ENCODE assay signal across 8 cellular contexts in the genomic region with DNA sequence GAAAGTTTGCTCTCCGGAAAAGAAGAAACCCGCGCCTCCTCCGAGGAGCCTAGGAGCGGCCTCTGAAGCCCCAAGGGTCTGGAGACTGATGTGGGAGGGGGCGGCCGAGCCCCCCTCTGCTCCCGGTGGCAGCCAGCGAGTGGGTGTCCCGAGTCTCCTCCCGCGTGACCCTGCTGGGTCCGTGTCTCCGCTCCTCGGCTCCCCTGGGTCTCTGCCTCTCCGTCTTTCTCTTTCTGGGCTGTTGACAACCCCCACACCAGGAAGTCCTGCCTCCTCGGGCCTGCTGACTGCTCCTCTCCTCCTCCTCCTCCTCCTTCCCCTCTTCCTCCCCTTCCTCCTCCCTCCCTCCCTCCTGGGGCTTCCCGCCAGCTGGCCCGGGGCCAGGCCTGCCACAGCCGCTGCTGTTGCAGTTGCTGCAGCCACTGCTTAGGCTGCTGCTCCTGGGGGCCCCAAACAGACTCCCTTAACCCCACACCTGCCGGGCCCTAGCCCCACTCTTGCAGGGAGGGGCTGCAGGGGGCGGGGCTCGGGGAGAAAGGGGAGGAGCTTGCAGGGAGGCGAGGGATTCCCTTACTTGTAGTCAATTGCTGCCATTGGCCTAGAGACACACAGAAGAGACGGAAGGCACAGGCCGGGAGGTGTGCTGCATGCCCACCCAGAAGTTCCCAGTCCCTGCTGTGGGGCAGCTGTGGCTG. TPM values are rescaled to one million over a fixed set of nuclear protein-coding genes. Genes with fewer than 3 reads are reported as not detected.
DNase-seq lines count a peak whose midpoint lies in the region; ATAC-seq and TF ChIP-seq lines count a peak whose summit lies in the region.

TSC22D4 (minus strand) TSS at position 249 of the 695 bp plus-strand sequence. CDS start 1,176 bp downstream, outside the sequence.

- 0% methylated on average over 13 of the region's 26 CpGs; no CpG with 5 or more reads in 1 of the 2 experiments for WGBS in IMR-90 (ENCODE audit: extremely low coverage in 2 of 2, insufficient read length in 1 of 2), 2 experiments

- peak within 1 kb of the TSS; percentile 100 for H3K4me3 Mint-ChIP-seq in Caco-2 (ENCODE audit: unreplicated experiment)

- H3K27me3 ChIP-seq in Caco-2 (replicated peaks; ENCODE audit: control insufficient read depth, insufficient read depth, low read length): no peaks in the 10 kb centered on the region
- no peaks in the 10 kb centered on the region for H3K27me3 ChIP-seq in IMR-90 (ENCODE audit: control insufficient read depth, insufficient read depth, low read length)
- no peaks in the 10 kb centered on the region for H3K27me3 ChIP-seq in PC-3 (ENCODE audit: low read length)
- no peaks in the 10 kb centered on the region for H3K27me3 ChIP-seq in mononuclear cell (ENCODE audit: insufficient read depth, low read length)

- in situ Hi-C loops in IMR-90 (cut with MboI; ENCODE audit: low sequenced_read_pairs): loop anchor here (10.0 kb wide), 1 partner anchor 196 kb away; the partner anchor contains the start of gene GNB2

- H3K9me1 ChIP-seq in IMR-90 (ENCODE audit: insufficient read depth, low read length): no peaks in the 10 kb centered on the region

- dilution Hi-C loops in IMR-90 (cut with HindIII; ENCODE audit: low sequenced_read_pairs, unreplicated experiment): no loop called here

- H3K4me2 ChIP-seq in IMR-90 (ENCODE audit: low read depth, low read length) (peak within 1 kb of the TSS; percentile 93), PC-3 (ENCODE audit: low read length) (peak within 1 kb of the TSS; percentile 92)

- H3K4me3 ChIP-seq in Caco-2 (ENCODE audit: low read depth, low read length) (peak within 1 kb of the TSS; percentile 94), IMR-90 (ENCODE audit: insufficient read depth, low read depth, low read length) (peak within 1 kb of the TSS; percentile 91), PC-3 (ENCODE audit: low read length) (peak within 1 kb of the TSS; percentile 84), epithelial cell of esophagus (ENCODE audit: low read length) (peak within 1 kb of the TSS; percentile 94), mononuclear cell (ENCODE audit: low read length) (peak within 1 kb of the TSS; percentile 91)

- H3F3A ChIP-seq in PC-3 (ENCODE audit: low read length, unreplicated experiment): no peaks in the 10 kb centered on the region

- peak; percentile 65; the same call in 1 of the 2 replicates for TF ChIP-seq POLR2A in IMR-90 (IDR thresholded peaks at IDR 0.05; ENCODE audit: low read depth, low read length)

- H4K91ac ChIP-seq in IMR-90 (ENCODE audit: insufficient read depth, low read depth, low read length): peak within 1 kb of the TSS; percentile 70

- peak within 1 kb of the TSS; percentile 82 for H2BK5ac ChIP-seq in IMR-90 (ENCODE audit: low read depth, low read length, poor library complexity, severe bottlenecking)

- H2BK20ac ChIP-seq in IMR-90 (ENCODE audit: low read depth, low read length): no peak within 1 kb of the TSS

- H3K9ac ChIP-seq in IMR-90 (ENCODE audit: low read depth, low read length) (peak within 1 kb of the TSS; percentile 92), PC-3 (ENCODE audit: low read length) (peak within 1 kb of the TSS; percentile 84)

- TF ChIP-seq CTCF in Caco-2 (IDR thresholded peaks at IDR 0.05; ENCODE audit: insufficient read depth in 1 of 2, low read depth in 1 of 2, low read length in 1 of 2, severe bottlenecking in 1 of 2, unreplicated experiment in 1 of 2) (no peak), IMR-90 (conservative IDR thresholded peaks at IDR 0.05; ENCODE audit: low read depth, low read length) (no peak), PC-3 (conservative IDR thresholded peaks at IDR 0.05; ENCODE audit: low read depth, low read length) (no peak), epithelial cell of esophagus (IDR thresholded peaks at IDR 0.05; ENCODE audit: insufficient read depth, low read depth, low read length, missing control alignments) (no peak)

- 0 out of 2 replicates have a peak, but pooled peaks cover 1% of the 10 kb centered on the region for H3K36me3 ChIP-seq in Caco-2 (ENCODE audit: control insufficient read depth, insufficient read depth, low read length)
- peaks cover 16% of the 10 kb centered on the region; the same call in 1 of the 2 replicates for H3K36me3 ChIP-seq in IMR-90 (ENCODE audit: control insufficient read depth, insufficient read depth, low read length)
- H3K36me3 ChIP-seq in PC-3 (ENCODE audit: low read depth, low read length): no peaks in the 10 kb centered on the region

- H3K79me2 ChIP-seq in PC-3 (ENCODE audit: low read length): peaks cover 26% of the 10 kb centered on the region

- H3K56ac ChIP-seq in IMR-90 (ENCODE audit: extremely low read depth, insufficient read depth, low read length): peak within 1 kb of the TSS; percentile 87; the same call in 1 of the 2 replicates

- no peaks in the 10 kb centered on the region for H3K9me3 Mint-ChIP-seq in Caco-2 (ENCODE audit: unreplicated experiment)

- peak within 1 kb of the TSS; percentile 77 for H3K4ac ChIP-seq in IMR-90 (ENCODE audit: low read depth, low read length)

- intact Hi-C loops in Caco-2 (cut with micrococcal nuclease; ENCODE audit: unreplicated experiment): no loop called here
- intact Hi-C loops in IMR-90 (cut with micrococcal nuclease): loop anchor here (5.0 kb wide), 1 partner anchor 68 kb away; no protein-coding TSS in a partner anchor
- intact Hi-C loops in PC-3 (cut with micrococcal nuclease): loop anchor here (2.0 kb wide), 1 partner anchor 60 kb away; the partner anchor contains the start of gene AGFG2

- DNase-seq in Caco-2 (peak; percentile 87 to 93), IMR-90 (peak; percentile 92), PC-3 (peak; percentile 82), activated T-cell treated with anti-CD3 and anti-CD28 coated beads for 4 hours (peak; percentile 79), epithelial cell of esophagus (ENCODE audit: low read depth) (peak; percentile 91)
- peak; percentile 70 to 82 for DNase-seq in stimulated activated CD8-positive, alpha-beta memory T cell treated with anti-CD3 and anti-CD28 coated beads, Interleukin-2, amount 100 ng/mL, for 1 hour (ENCODE audit: low read depth in 2 of 2)

- peaks cover 22% of the 10 kb centered on the region for H3K4me1 Mint-ChIP-seq in Caco-2 (ENCODE audit: low read depth, unreplicated experiment)

- BruUV-seq in Caco-2 (replicated peaks; lab: Mats Ljungman, UMichigan) (no TSS peak), IMR-90 (replicated peaks; lab: Mats Ljungman, UMichigan) (no TSS peak), PC-3 (replicated peaks; lab: Mats Ljungman, UMichigan) (no TSS peak)

- ATAC-seq in GM21447 (IDR thresholded peaks at IDR 0.05; ENCODE audit: unreplicated experiment) (peak; percentile 67), IMR-90 (ENCODE audit: low read depth) (peak; percentile 81), PC-3 (peak; percentile 77)

- peak within 1 kb of the TSS; percentile 80 for H3K27ac Mint-ChIP-seq in Caco-2 (ENCODE audit: unreplicated experiment)

- H3K4me1 ChIP-seq in Caco-2 (peaks cover 7% of the 10 kb centered on the region; the same call in 1 of the 2 replicates), IMR-90 (ENCODE audit: control insufficient read depth, insufficient read depth, low read length) (peaks cover 21% of the 10 kb centered on the region), PC-3 (ENCODE audit: insufficient read depth, low read length) (peaks cover 11% of the 10 kb centered on the region; the same call in 1 of the 2 replicates), mononuclear cell (ENCODE audit: insufficient read depth, low read length) (peaks cover 50% of the 10 kb centered on the region)

- H2AK5ac ChIP-seq in IMR-90 (ENCODE audit: low read depth, low read length): peak within 1 kb of the TSS; percentile 81

- H4K8ac ChIP-seq in IMR-90 (ENCODE audit: low read depth in 2 of 2, low read length in 2 of 2): peak within 1 kb of the TSS; percentile 81 to 86

- H3K27ac ChIP-seq in IMR-90 (ENCODE audit: insufficient read depth, low read length): peak within 1 kb of the TSS; percentile 80
- H3K27ac ChIP-seq in PC-3 (ENCODE audit: low read length): no peak within 1 kb of the TSS

- no peaks in the 10 kb centered on the region for H3K9me2 ChIP-seq in PC-3 (replicated peaks; ENCODE audit: low read length)

- H4K20me1 ChIP-seq in IMR-90 (ENCODE audit: insufficient read depth, low read length) (peaks cover 26% of the 10 kb centered on the region), PC-3 (ENCODE audit: low read length) (no peaks in the 10 kb centered on the region)

- H3K9me3 ChIP-seq in Caco-2 (no peaks in the 10 kb centered on the region), IMR-90 (ENCODE audit: control insufficient read depth, insufficient read depth, low read length) (no peaks in the 10 kb centered on the region), PC-3 (ENCODE audit: low read length) (no peaks in the 10 kb centered on the region), mononuclear cell (ENCODE audit: low read depth, low read length) (no peaks in the 10 kb centered on the region)

- H2BK120ac ChIP-seq in IMR-90 (ENCODE audit: low read depth, low read length): peak within 1 kb of the TSS; percentile 43; the same call in 1 of the 2 replicates

- peak within 1 kb of the TSS; percentile 91 for H2AFZ ChIP-seq in IMR-90 (replicated peaks; ENCODE audit: low read length, poor library complexity)
- peak within 1 kb of the TSS; percentile 82 for H2AFZ ChIP-seq in PC-3 (ENCODE audit: low read length)

- H3K36me3 Mint-ChIP-seq in Caco-2 (ENCODE audit: insufficient read depth, unreplicated experiment): peaks cover 10% of the 10 kb centered on the region

- peak within 1 kb of the TSS; percentile 70 for H3K14ac ChIP-seq in IMR-90 (replicated peaks; ENCODE audit: low read depth, low read length)

- POLR2A ChIA-PET in Caco-2 (lab: Charles Lee) (interaction anchor here (0.6 to 2.2 kb wide), 4 partner anchors 51 to 227 kb away, joined by 3 to 10 read pairs (median 4); partner anchors contain the start of genes FBXO24, LRCH4, POP7 and ZCWPW1), IMR-90 (lab: Charles Lee; ENCODE audit: unreplicated experiment) (no interaction called here), PC-3 (lab: Charles Lee; ENCODE audit: unreplicated experiment) (interaction anchor here (0.6 kb wide), 2 partner anchors 42 to 147 kb away, joined by 4 to 5 read pairs; no protein-coding TSS in a partner anchor)

- peaks cover 20 to 41% of the 10 kb centered on the region in 2 experiments; a peak in 3 of 4 replicates for H3K79me1 ChIP-seq in IMR-90 (ENCODE audit: low read depth in 1 of 2, low read length in 2 of 2)

- CTCF ChIA-PET in Caco-2 (lab: Charles Lee) (interaction anchor here (1.0 to 2.0 kb wide), 3 partner anchors 10 to 80 kb away, joined by 4 to 7 read pairs (median 6); no protein-coding TSS in a partner anchor), IMR-90 (lab: Yijun Ruan, JAX) (interaction anchor here (0.6 to 0.8 kb wide), 2 partner anchors 29 to 80 kb away, joined by 3 to 6 read pairs; no protein-coding TSS in a partner anchor), PC-3 (lab: Charles Lee) (interaction anchor here (0.5 to 0.9 kb wide), 5 partner anchors 13 to 195 kb away, joined by 3 to 11 read pairs (median 4); no protein-coding TSS in a partner anchor)

- TF ChIP-seq RAD21 in IMR-90 (IDR thresholded peaks at IDR 0.05; ENCODE audit: low read length): no peak

- H4K5ac ChIP-seq in IMR-90 (ENCODE audit: low read depth, low read length): peak within 1 kb of the TSS; percentile 84; the same call in 1 of the 2 replicates

- H3K23ac ChIP-seq in IMR-90 (ENCODE audit: low read depth, low read length): peak within 1 kb of the TSS; percentile 81

- H3K18ac ChIP-seq in IMR-90 (ENCODE audit: low read depth, low read length): peak within 1 kb of the TSS; percentile 30

- H2AK9ac ChIP-seq in IMR-90 (replicated peaks; ENCODE audit: low read depth, low read length, poor library complexity): peak within 1 kb of the TSS; percentile 99

- H2BK15ac ChIP-seq in IMR-90 (ENCODE audit: low read depth, low read length): peak within 1 kb of the TSS; percentile 5; the same call in 1 of the 3 replicates

- no peaks in the 10 kb centered on the region for H3K27me3 Mint-ChIP-seq in Caco-2 (ENCODE audit: insufficient read depth, unreplicated experiment)

RNA-seq across cellular contexts. Expression of gene TSC22D4, which starts in this region (rescaled TPM):
- total RNA-seq in Caco-2 (2022) (27.2 and 32.0 TPM in 2 replicates), IMR-90 (2012; rRNA removed) (9.3 and 10.0 TPM in 2 replicates), PC-3 (2014; rRNA removed) (57.1 and 66.1 TPM in 2 replicates), mononuclear cell (39.8 TPM)
- 29.9 and 32.4 TPM in 2 replicates for polyA plus RNA-seq in IMR-90 (2012; rRNA removed)
- polyA plus RNA-seq in IMR-90 (2012; cell fraction: cytosol; rRNA removed): 30.1 and 48.3 TPM in 2 replicates
- polyA plus RNA-seq in IMR-90 (2012; cell fraction: nucleus; rRNA removed; ENCODE audit: low replicate concordance): 39.6 and 90.8 TPM in 2 replicates
